In the genomic region with DNA sequence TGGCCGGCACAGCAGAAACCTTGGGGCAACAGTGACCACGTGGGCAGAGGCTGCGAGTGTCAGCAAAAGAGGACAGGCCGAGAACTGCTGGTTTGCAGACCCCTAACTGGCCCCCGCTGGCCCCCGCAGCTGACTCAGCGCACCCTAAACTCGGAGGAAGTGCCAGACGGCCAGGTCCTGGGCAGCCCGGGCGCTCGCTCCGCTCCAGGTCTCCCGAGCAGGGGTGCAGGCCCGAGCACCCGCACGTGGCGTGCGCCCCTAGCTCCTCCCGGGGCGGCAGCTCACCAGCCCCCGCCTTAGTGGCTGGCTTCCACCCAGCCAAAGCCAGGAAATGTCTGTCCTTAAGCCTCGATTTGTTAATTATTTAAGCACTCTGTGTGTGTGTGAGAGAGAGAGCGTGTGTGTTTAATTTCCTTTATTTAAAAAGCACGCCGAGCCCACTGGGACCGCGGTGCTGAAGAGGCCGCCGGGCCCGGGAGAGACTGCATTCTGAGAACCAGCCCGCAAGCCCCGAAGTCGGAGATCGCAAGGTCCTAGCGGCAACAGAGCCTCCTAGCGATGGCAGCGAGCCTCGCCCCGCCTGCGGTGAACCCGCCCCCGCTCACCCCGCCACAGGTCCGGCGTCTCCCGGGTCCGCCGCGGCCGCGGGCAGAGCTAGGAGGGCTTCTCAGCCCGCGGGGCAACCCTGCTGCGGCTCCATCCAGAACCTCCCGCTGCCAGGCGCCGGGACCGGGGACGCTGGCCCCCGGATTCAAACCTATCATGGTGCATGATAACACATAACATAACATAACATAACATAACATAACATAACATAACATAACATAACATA, we compare ENCODE assay signal across 8 cellular contexts. TPM values are rescaled to one million over a fixed set of nuclear protein-coding genes. Genes with fewer than 3 reads are reported as not detected.
DNase-seq lines count a peak whose midpoint lies in the region; ATAC-seq and TF ChIP-seq lines count a peak whose summit lies in the region.

No MANE protein-coding gene starts in this region.

- H3K9me3 Mint-ChIP-seq in neural crest cell = no peaks in the 10 kb centered on the region
- no peaks in the 10 kb centered on the region for H3K9me3 Mint-ChIP-seq in stimulated activated naive CD8-positive, alpha-beta T cell treated with anti-CD3 and anti-CD28 coated beads, Interleukin-15, amount 100 ng/mL, for 72 hours

- CTCF ChIA-PET in Panc1 (lab: Charles Lee) = no interaction called here

- H3K36me3 Mint-ChIP-seq in neural crest cell (ENCODE audit: low read depth) = no peaks in the 10 kb centered on the region

- peak overlapping the region; percentile 54 for H3K27ac Mint-ChIP-seq in neural crest cell (ENCODE audit: unreplicated experiment)
- peak overlapping the region; percentile 20 to 91 for H3K27ac Mint-ChIP-seq in stimulated activated naive CD8-positive, alpha-beta T cell treated with anti-CD3 and anti-CD28 coated beads, Interleukin-15, amount 100 ng/mL, for 72 hours

- TF ChIP-seq CTCF in Panc1 (IDR thresholded peaks at IDR 0.05) = peak; percentile 80
- TF ChIP-seq CTCF in foreskin keratinocyte (conservative IDR thresholded peaks at IDR 0.05) = peak; percentile 88
- TF ChIP-seq CTCF in neural crest cell (conservative IDR thresholded peaks at IDR 0.05) = peak; percentile 66

- in situ Hi-C loops in Panc1 (cut with HindIII; ENCODE audit: low pct_unique_long_range_greater_than_20kb, low sequenced_read_pairs) = no loop called here

- H3K4me3 ChIP-seq in BLaER1 treated with 17β-estradiol and CSF1 and Interleukin-3, amounts not matched to agents 10 nM and 100 nM = peak overlapping the region; percentile 12 to 59 (median 40); a peak in 17 of 20 replicates
- H3K4me3 ChIP-seq in Panc1 (ENCODE audit: low read depth in 2 of 2, low read length in 2 of 2) = peak overlapping the region; percentile 39 to 57

- no peaks in the 10 kb centered on the region for H3K36me3 ChIP-seq in BLaER1 treated with 17β-estradiol and CSF1 and Interleukin-3, amounts not matched to agents 10 nM and 100 nM
- no peaks in the 10 kb centered on the region for H3K36me3 ChIP-seq in Panc1 (ENCODE audit: control insufficient read depth, insufficient read depth, low read length)

- ATAC-seq in HG03378 (IDR thresholded peaks at IDR 0.05; ENCODE audit: unreplicated experiment) (peak; percentile 91), Panc1 (peak; percentile 96), foreskin keratinocyte (peak; percentile 89)
- peak; percentile 84 for ATAC-seq in stimulated activated naive CD8-positive, alpha-beta T cell treated with anti-CD3 and anti-CD28 coated beads, Interleukin-15, amount 100 ng/mL, for 72 hours

- no peaks in the 10 kb centered on the region for H4K20me1 ChIP-seq in BLaER1 treated with 17β-estradiol and CSF1 and Interleukin-3, amounts not matched to agents 10 nM and 100 nM

- TF ChIP-seq POLR2A in GM19099 (IDR thresholded peaks at IDR 0.05; ENCODE audit: extremely low read depth, insufficient read length, low read depth) = peak; percentile 40

- H3K9me3 ChIP-seq in BLaER1 treated with 17β-estradiol and CSF1 and Interleukin-3, amounts not matched to agents 10 nM and 100 nM (replicated peaks in 1 of 11) = no peaks in the 10 kb centered on the region
- no peaks in the 10 kb centered on the region for H3K9me3 ChIP-seq in Panc1 (ENCODE audit: control insufficient read depth, insufficient read depth, low read depth, low read length)

- peaks cover 35 to 74% (median 53%) of the 10 kb centered on the region in 10 experiments for H3K4me1 ChIP-seq in BLaER1 treated with 17β-estradiol and CSF1 and Interleukin-3, amounts not matched to agents 10 nM and 100 nM
- H3K4me1 ChIP-seq in Panc1 (ENCODE audit: control insufficient read depth, insufficient read depth, low read length) (no peaks in the 10 kb centered on the region; the same call in none of the 2 replicates), foreskin keratinocyte (no peaks in the 10 kb centered on the region)

- no peaks in the 10 kb centered on the region for H3K27me3 Mint-ChIP-seq in neural crest cell (ENCODE audit: low read depth)
- peaks cover 7% of the 10 kb centered on the region for H3K27me3 Mint-ChIP-seq in stimulated activated naive CD8-positive, alpha-beta T cell treated with anti-CD3 and anti-CD28 coated beads, Interleukin-15, amount 100 ng/mL, for 72 hours

- H3K4me2 ChIP-seq in BLaER1 treated with 17β-estradiol and CSF1 and Interleukin-3, amounts not matched to agents 10 nM and 100 nM = peak overlapping the region; percentile 76 to 99 (median 91)

- peak overlapping the region; percentile 78 for H3K4me3 Mint-ChIP-seq in neural crest cell
- H3K4me3 Mint-ChIP-seq in stimulated activated naive CD8-positive, alpha-beta T cell treated with anti-CD3 and anti-CD28 coated beads, Interleukin-15, amount 100 ng/mL, for 72 hours = peak overlapping the region; percentile 86 to 87

- DNase-seq in Panc1 (ENCODE audit: low read depth, low spot score) (no peak), foreskin keratinocyte (peak in 1 of 2 donors; percentile 49), neural crest cell (ENCODE audit: low read depth, low spot score) (peak; percentile 65)
- DNase-seq in activated effector memory CD4-positive, alpha-beta T cell treated with anti-CD3 and anti-CD28 coated beads, Interleukin-2, amount 50 U/mL, for 16 hours = peak; percentile 86
- peak; percentile 68 to 72 for DNase-seq in stimulated activated naive CD8-positive, alpha-beta T cell treated with anti-CD3 and anti-CD28 coated beads, Interleukin-15, amount 100 ng/mL, for 72 hours

- intact Hi-C loops in Panc1 (cut with micrococcal nuclease; ENCODE audit: unreplicated experiment) = loop anchor here (10.0 kb wide), 1 partner anchor 94 kb away; no protein-coding TSS in a partner anchor

- H3K4me1 Mint-ChIP-seq in neural crest cell = peaks cover 15% of the 10 kb centered on the region
- peaks cover 43% of the 10 kb centered on the region for H3K4me1 Mint-ChIP-seq in stimulated activated naive CD8-positive, alpha-beta T cell treated with anti-CD3 and anti-CD28 coated beads, Interleukin-15, amount 100 ng/mL, for 72 hours

- BruUV-seq in Panc1 (replicated peaks; lab: Mats Ljungman, UMichigan) = no TSS peak

- H3K27me3 ChIP-seq in BLaER1 treated with 17β-estradiol and CSF1 and Interleukin-3, amounts not matched to agents 10 nM and 100 nM = peaks cover 0 to 5% (median 0%) of the 10 kb centered on the region in 11 experiments; a peak in 1 of 22 replicates
- no peaks in the 10 kb centered on the region for H3K27me3 ChIP-seq in Panc1 (ENCODE audit: control insufficient read depth, insufficient read depth, low read length)
- H3K27me3 ChIP-seq in foreskin keratinocyte = no peaks in the 10 kb centered on the region

- H3K9ac ChIP-seq in BLaER1 treated with 17β-estradiol and CSF1 and Interleukin-3, amounts not matched to agents 10 nM and 100 nM = peak overlapping the region; percentile 42 to 79 (median 74); a peak in 21 of 22 replicates

- POLR2A ChIA-PET in Panc1 (lab: Charles Lee) = no interaction called here

- H3K27ac ChIP-seq in BLaER1 treated with 17β-estradiol and CSF1 and Interleukin-3, amounts not matched to agents 10 nM and 100 nM = peak overlapping the region; percentile 65 to 88 (median 82)
- H3K27ac ChIP-seq in Panc1 (ENCODE audit: low read length) = peak overlapping the region; percentile 61
- peak overlapping the region; percentile 45 for H3K27ac ChIP-seq in foreskin keratinocyte

RNA-seq across cellular contexts. Expression of gene CDKN2AIP, which starts 45.9 kb away (rescaled TPM):
- 21.1 TPM for total RNA-seq in Panc1 (2021; ENCODE audit: unreplicated experiment)
- 22.8 TPM for polyA plus RNA-seq in Panc1 (2012; ENCODE audit: insufficient read length)
- total RNA-seq in foreskin keratinocyte = 13.6 and 14.8 TPM in 2 replicates
- polyA plus RNA-seq in foreskin keratinocyte = 6.8 and 7.4 TPM in 2 replicates
- total RNA-seq in neural crest cell = 23.8 and 27.7 TPM in 2 replicates
